ENCODE assay signal across 9 cellular contexts in the genomic region with DNA sequence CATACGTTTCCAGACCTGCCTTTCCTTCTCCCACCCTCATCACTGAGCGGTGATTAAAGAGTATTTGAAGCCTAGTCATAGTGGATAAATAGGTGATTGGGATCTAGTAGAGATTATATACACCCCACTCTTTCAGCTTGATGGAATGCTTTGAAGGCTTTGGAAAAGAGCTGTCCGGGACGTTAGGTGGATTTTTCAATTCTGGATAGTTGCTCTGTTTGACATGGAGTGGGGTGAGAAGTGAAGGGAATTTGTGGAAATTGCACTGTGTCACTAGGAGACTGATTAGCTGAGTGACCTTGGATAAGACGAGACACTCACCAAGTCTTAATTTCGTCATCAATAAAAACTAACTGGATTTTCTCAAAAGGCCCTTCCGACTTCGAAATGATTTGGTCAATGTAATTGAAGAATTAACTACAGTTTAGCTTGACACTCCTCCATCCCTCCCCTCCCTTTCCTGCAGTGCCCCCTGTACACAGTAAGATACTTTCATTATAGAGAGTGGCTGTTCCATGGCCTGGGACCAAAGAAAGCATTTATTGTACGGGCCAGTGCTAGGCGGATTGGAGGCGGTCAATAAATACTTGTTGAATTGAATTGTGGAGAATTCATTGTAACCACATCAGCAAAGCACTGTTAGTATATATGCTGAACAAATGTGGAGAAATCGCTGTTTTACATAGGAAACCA. TPM values are rescaled to one million over a fixed set of nuclear protein-coding genes. Genes with fewer than 3 reads are reported as not detected.
DNase-seq lines count a peak whose midpoint lies in the region; ATAC-seq, FAIRE-seq and TF ChIP-seq lines count a peak whose summit lies in the region.
"Had no signal": no experiment of that assay in that cellular context is flagged by ENCODE, and none has a peak within 500 bp of the region (broad histone marks: within the 10 kb centered on the region; RNA-seq: fewer than 3 reads in every experiment).

No MANE protein-coding gene starts in this region.

- H3K79me2 ChIP-seq in hepatocyte: peaks cover 59% of the 10 kb centered on the region

- no peaks in the 10 kb centered on the region for H3K9me3 ChIP-seq in hepatocyte (ENCODE audit: low read depth)

- H3K4me3 Mint-ChIP-seq in activated CD4-positive, alpha-beta T cell treated with anti-CD3 and anti-CD28 coated beads, Interleukin-2, amount 10 ng/mL, durations not matched to agents 24 days and 14 days: peak overlapping the region; percentile 95

- no peak for FAIRE-seq in GM19239 (lab: Jason Lieb, UNC)

- peaks cover 16% of the 10 kb centered on the region for H3K4me1 ChIP-seq in hepatocyte (ENCODE audit: insufficient read depth)

- no peak for ATAC-seq in activated naive CD4-positive, alpha-beta T cell treated with anti-CD3 and anti-CD28 coated beads, Interleukin-2, amount 50 U/mL, for 72 hours
- no peak for ATAC-seq in HG02840 (IDR thresholded peaks at IDR 0.05; ENCODE audit: low FRiP score, unreplicated experiment)
- no peak for ATAC-seq in GM19467 (IDR thresholded peaks at IDR 0.05; ENCODE audit: unreplicated experiment)

- H3K27me3 Mint-ChIP-seq in activated CD4-positive, alpha-beta T cell treated with anti-CD3 and anti-CD28 coated beads, Interleukin-2, amount 10 ng/mL, durations not matched to agents 24 days and 14 days: no peaks in the 10 kb centered on the region

- no peaks in the 10 kb centered on the region for H3K9me3 Mint-ChIP-seq in activated CD4-positive, alpha-beta T cell treated with anti-CD3 and anti-CD28 coated beads, Interleukin-2, amount 10 ng/mL, durations not matched to agents 24 days and 14 days
- H3K9me3 Mint-ChIP-seq in activated naive CD4-positive, alpha-beta T cell treated with anti-CD3 and anti-CD28 coated beads, Interleukin-2, amount 50 U/mL, for 72 hours: no peaks in the 10 kb centered on the region

- WGBS in hepatocyte (ENCODE audit: low lambda C conversion rate, missing lambda C conversion rate): 32% methylated on average over 12 of the region's 12 CpGs

- no peak overlapping the region for H2AFZ ChIP-seq in hepatocyte

- peaks cover 30% of the 10 kb centered on the region for H4K20me1 ChIP-seq in hepatocyte (ENCODE audit: insufficient read depth, poor library complexity, severe bottlenecking)

- no peaks in the 10 kb centered on the region for H3K27me3 ChIP-seq in hepatocyte

- H3K9me2 ChIP-seq in hepatocyte (replicated peaks; ENCODE audit: insufficient read depth): no peaks in the 10 kb centered on the region

- H3K36me3 ChIP-seq in hepatocyte (replicated peaks; ENCODE audit: insufficient read depth, low read depth): no peaks in the 10 kb centered on the region

- H3K4me2 ChIP-seq in hepatocyte: peak overlapping the region; percentile 89

- intact Hi-C loops in activated CD4-positive, alpha-beta T cell treated with anti-CD3 and anti-CD28 coated beads, Interleukin-2, amount 10 ng/mL, durations not matched to agents 24 days and 14 days (cut with micrococcal nuclease): loop anchor here (5.0 to 10.0 kb wide), 3 partner anchors 36 to 462 kb away; partner anchors contain the start of genes FAM200A, MBLAC1 and ZNF655

- DNase-seq in activated CD4-positive, alpha-beta T cell treated with anti-CD3 and anti-CD28 coated beads, Interleukin-2, amount 10 ng/mL, durations not matched to agents 24 days and 14 days: no peak
- no peak for DNase-seq in activated CD4-positive, alpha-beta T cell treated with anti-CD3 and anti-CD28 coated beads, Interleukin-2, amount 50 U/mL, for 1 hour
- DNase-seq in activated naive CD4-positive, alpha-beta T cell treated with anti-CD3 and anti-CD28 coated beads, Interleukin-2, amount 50 U/mL, for 72 hours (ENCODE audit: low spot score in 2 of 2): no peak
- peak; percentile 24 for DNase-seq in hepatocyte (ENCODE audit: low spot score)
- DNase-seq in renal cortical epithelial cell (ENCODE audit: low read depth): peak; percentile 6
- DNase-seq in GM19239 (ENCODE audit: insufficient read length, low spot score): no peak

- no peak for TF ChIP-seq CTCF in hepatocyte (IDR thresholded peaks at IDR 0.05; ENCODE audit: poor library complexity)

- H3K36me3 Mint-ChIP-seq in activated CD4-positive, alpha-beta T cell treated with anti-CD3 and anti-CD28 coated beads, Interleukin-2, amount 10 ng/mL, durations not matched to agents 24 days and 14 days (ENCODE audit: low read depth): peaks cover 22% of the 10 kb centered on the region
- H3K36me3 Mint-ChIP-seq in activated naive CD4-positive, alpha-beta T cell treated with anti-CD3 and anti-CD28 coated beads, Interleukin-2, amount 50 U/mL, for 72 hours: peaks cover 10 to 34% of the 10 kb centered on the region in 2 donors

- H3K27ac ChIP-seq in hepatocyte: peak overlapping the region; percentile 99

- peak overlapping the region; percentile 94 for H3K27ac Mint-ChIP-seq in activated CD4-positive, alpha-beta T cell treated with anti-CD3 and anti-CD28 coated beads, Interleukin-2, amount 10 ng/mL, durations not matched to agents 24 days and 14 days
- H3K27ac Mint-ChIP-seq in activated naive CD4-positive, alpha-beta T cell treated with anti-CD3 and anti-CD28 coated beads, Interleukin-2, amount 50 U/mL, for 72 hours: peak overlapping the region; percentile 97 to 98

- H3K4me3 ChIP-seq in hepatocyte: peak overlapping the region; percentile 78

- H3K4me1 Mint-ChIP-seq in activated CD4-positive, alpha-beta T cell treated with anti-CD3 and anti-CD28 coated beads, Interleukin-2, amount 10 ng/mL, durations not matched to agents 24 days and 14 days: peaks cover 31% of the 10 kb centered on the region

RNA-seq across cellular contexts. Expression of gene ZKSCAN1, which starts 1.0 kb away (rescaled TPM):
- 54.8 and 56.3 TPM in 2 replicates for total RNA-seq in activated CD4-positive, alpha-beta T cell treated with anti-CD3 and anti-CD28 coated beads, Interleukin-2, amount 10 ng/mL, durations not matched to agents 24 days and 14 days
- 10 to 100 TPM; 52.2 to 67.1 TPM for total RNA-seq in activated naive CD4-positive, alpha-beta T cell treated with anti-CD3 and anti-CD28 coated beads, Interleukin-2, amount 50 U/mL, for 72 hours
- total RNA-seq in hepatocyte (41.1 and 44.0 TPM in 2 replicates), renal cortical epithelial cell (33.9 and 70.8 TPM in 2 replicates)
- 27.0 and 29.2 TPM in 2 replicates for polyA plus RNA-seq in hepatocyte

RNA-seq across cellular contexts. Expression of gene ZSCAN21, which starts 33.2 kb away (rescaled TPM):
- 8.0 TPM in 2 replicates for total RNA-seq in activated CD4-positive, alpha-beta T cell treated with anti-CD3 and anti-CD28 coated beads, Interleukin-2, amount 10 ng/mL, durations not matched to agents 24 days and 14 days
- 1 to 10 TPM; 3.8 to 7.1 TPM for total RNA-seq in activated naive CD4-positive, alpha-beta T cell treated with anti-CD3 and anti-CD28 coated beads, Interleukin-2, amount 50 U/mL, for 72 hours
- total RNA-seq in hepatocyte: 9.6 and 10.9 TPM in 2 replicates
- polyA plus RNA-seq in hepatocyte: 11.7 and 12.8 TPM in 2 replicates
- 5.0 and 13.6 TPM in 2 replicates for total RNA-seq in renal cortical epithelial cell

RNA-seq across cellular contexts. Expression of gene AZGP1, which starts 40.5 kb away (rescaled TPM):
- not detected in 2 replicates for total RNA-seq in activated CD4-positive, alpha-beta T cell treated with anti-CD3 and anti-CD28 coated beads, Interleukin-2, amount 10 ng/mL, durations not matched to agents 24 days and 14 days
- under 1 TPM in 1 of 2 donors, not detected in 1; 0.43 TPM for total RNA-seq in activated naive CD4-positive, alpha-beta T cell treated with anti-CD3 and anti-CD28 coated beads, Interleukin-2, amount 50 U/mL, for 72 hours
- total RNA-seq in hepatocyte (46.1 and 52.6 TPM in 2 replicates), renal cortical epithelial cell (not detected in 2 replicates)
- polyA plus RNA-seq in hepatocyte: 44.3 and 73.6 TPM in 2 replicates
- total RNA-seq: glomerular endothelial cell had no signal

Comparison
In these comparisons a context has a peak if more than half of its experiments do, and no peak if none do; other contexts are left out.
1. DNase-seq: peak in hepatocyte (single experiment) and renal cortical epithelial cell (single experiment); none in activated CD4-positive, alpha-beta T cell treated with anti-CD3 and anti-CD28 coated beads, Interleukin-2, amount 10 ng/mL, durations not matched to agents 24 days and 14 days (single experiment), activated CD4-positive, alpha-beta T cell treated with anti-CD3 and anti-CD28 coated beads, Interleukin-2, amount 50 U/mL, for 1 hour (single experiment), activated naive CD4-positive, alpha-beta T cell treated with anti-CD3 and anti-CD28 coated beads, Interleukin-2, amount 50 U/mL, for 72 hours (0 of 2) and GM19239 (single experiment).
2. RNA of gene AZGP1, which starts 40.5 kb away (total RNA-seq): 46.1 to 52.6 TPM in hepatocyte; 0.43 TPM in activated naive CD4-positive, alpha-beta T cell treated with anti-CD3 and anti-CD28 coated beads, Interleukin-2, amount 50 U/mL, for 72 hours, not detected in activated CD4-positive, alpha-beta T cell treated with anti-CD3 and anti-CD28 coated beads, Interleukin-2, amount 10 ng/mL, durations not matched to agents 24 days and 14 days and not detected in renal cortical epithelial cell; every median in the first group is over 10 times any median in the second.